1 cellular context compared by ENCODE assay signal in genomic region chr19:7900931-7901330, GRCh38.
TF ChIP-seq lines count a peak whose summit lies in the region.

No MANE protein-coding gene starts in this region.

TF ChIP-seq in IMR-90, 13 proteins besides CTCF, POLR2A, EP300 and RAD21 (continued from another document):
- no peak for TF ChIP-seq CEBPB (IDR thresholded peaks at IDR 0.05; ENCODE audit: low read depth, low read length)
- no peak for TF ChIP-seq CHD1 (IDR thresholded peaks at IDR 0.05; ENCODE audit: low read depth, low read length)
- TF ChIP-seq MAZ (IDR thresholded peaks at IDR 0.05; ENCODE audit: borderline replicate concordance, low read depth, low read length): no peak
- TF ChIP-seq, protein P1, sequence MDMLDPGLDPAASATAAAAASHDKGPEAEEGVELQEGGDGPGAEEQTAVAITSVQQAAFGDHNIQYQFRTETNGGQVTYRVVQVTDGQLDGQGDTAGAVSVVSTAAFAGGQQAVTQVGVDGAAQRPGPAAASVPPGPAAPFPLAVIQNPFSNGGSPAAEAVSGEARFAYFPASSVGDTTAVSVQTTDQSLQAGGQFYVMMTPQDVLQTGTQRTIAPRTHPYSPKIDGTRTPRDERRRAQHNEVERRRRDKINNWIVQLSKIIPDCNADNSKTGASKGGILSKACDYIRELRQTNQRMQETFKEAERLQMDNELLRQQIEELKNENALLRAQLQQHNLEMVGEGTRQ (IDR thresholded peaks at IDR 0.05; ENCODE audit: low read depth, low read length): no peak
- no peak for TF ChIP-seq MXI1 (IDR thresholded peaks at IDR 0.05; ENCODE audit: borderline replicate concordance, low read depth, low read length)
